Comparison of ENCODE assay signal across 8 cellular contexts in the genomic region with DNA sequence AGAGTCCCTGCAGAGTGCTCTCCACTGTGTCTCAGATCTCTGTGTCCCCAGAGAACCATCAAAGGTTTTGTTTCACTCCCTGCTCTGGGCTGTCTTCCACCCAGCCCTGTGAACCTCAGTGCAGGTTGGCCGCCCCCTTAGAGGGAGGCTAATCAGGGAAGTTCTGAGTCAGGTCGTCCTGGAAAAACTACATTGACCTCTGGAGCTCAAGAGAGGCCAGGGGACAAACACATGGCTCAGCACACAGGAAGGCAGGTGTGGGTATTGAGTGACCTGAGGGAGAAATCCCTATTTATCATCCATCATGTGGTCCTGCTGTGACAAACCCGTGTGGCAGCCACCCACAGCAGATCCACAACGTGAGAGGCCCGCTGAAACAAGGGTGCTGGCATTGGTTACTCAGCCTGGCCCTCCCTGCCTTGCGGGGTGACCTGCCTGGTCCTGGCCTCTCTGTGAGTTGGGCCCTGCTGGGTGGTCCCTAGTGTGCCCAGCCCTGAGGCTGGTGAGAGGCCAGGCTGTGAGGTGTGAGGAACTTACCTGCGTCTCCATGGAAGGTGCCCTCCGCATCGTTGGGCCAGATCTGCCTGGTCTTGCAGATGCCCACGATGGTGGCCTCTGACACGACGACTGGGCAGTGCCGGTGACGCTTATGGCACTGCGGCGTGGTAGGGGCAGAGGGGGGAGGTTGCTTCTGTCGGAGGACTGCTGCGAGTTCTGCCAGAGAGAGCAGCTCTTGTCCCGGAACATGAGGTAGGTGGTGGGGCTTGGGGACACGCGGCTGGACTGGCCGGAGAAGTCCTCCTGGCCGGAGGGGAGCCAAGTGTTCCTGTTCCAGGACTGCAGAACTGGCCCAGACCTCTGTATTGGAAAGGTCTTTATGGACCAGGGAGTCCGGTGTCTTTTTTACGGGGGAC. TPM values are rescaled to one million over a fixed set of nuclear protein-coding genes. Genes with fewer than 3 reads are reported as not detected.
DNase-seq lines count a peak whose midpoint lies in the region; ATAC-seq and TF ChIP-seq lines count a peak whose summit lies in the region.

No MANE protein-coding gene starts in this region.

- H3K27ac ChIP-seq in PC-3 (ENCODE audit: low read length) (no peak overlapping the region), cingulate gyrus (ENCODE audit: low read depth, low read length) (peak overlapping the region; percentile 77), uterus (peak overlapping the region; percentile 69 to 74)

- H3K36me3 ChIP-seq in PC-3 (ENCODE audit: low read depth, low read length) (no peaks in the 10 kb centered on the region), uterus (no peaks in the 10 kb centered on the region)

- no peaks in the 10 kb centered on the region for H3K9me2 ChIP-seq in PC-3 (replicated peaks; ENCODE audit: low read length)

- DNase-seq in ELF-1 (ENCODE audit: low read depth, low spot score) (peak; percentile 47), PC-3 (no peak), uterus (peak; percentile 45 to 50), NCI-H2196 (lab: John Stamatoyannopoulos, UW; ENCODE audit: unreplicated experiment) (no peak), GM19240 (ENCODE audit: insufficient read length, low spot score) (no peak), GM10266 (ENCODE audit: extremely low spot score) (no peak)

- H3K27me3 ChIP-seq in PC-3 (ENCODE audit: low read length) (no peaks in the 10 kb centered on the region), mononuclear cell (ENCODE audit: insufficient read depth, low read length) (no peaks in the 10 kb centered on the region), uterus (no peaks in the 10 kb centered on the region)

- no TSS peak for BruUV-seq in PC-3 (replicated peaks; lab: Mats Ljungman, UMichigan)

- CTCF ChIA-PET in PC-3 (lab: Charles Lee), result interaction anchor here (1.2 to 2.9 kb wide), 2 partner anchors 99 to 102 kb away, joined by 3 to 25 read pairs; no protein-coding TSS in a partner anchor

- H2AFZ ChIP-seq in PC-3 (ENCODE audit: low read length), result peak overlapping the region; percentile 81

- peak overlapping the region; percentile 89 for H3K4me2 ChIP-seq in PC-3 (ENCODE audit: low read length)

- H3K79me2 ChIP-seq in PC-3 (ENCODE audit: low read length), result peaks cover 35% of the 10 kb centered on the region

- no peaks in the 10 kb centered on the region for H3F3A ChIP-seq in PC-3 (ENCODE audit: low read length, unreplicated experiment)

- H3K4me3 ChIP-seq in PC-3 (ENCODE audit: low read length), result peak overlapping the region; percentile 67
- peak overlapping the region; percentile 35 for H3K4me3 ChIP-seq in mononuclear cell (ENCODE audit: low read length)
- peak overlapping the region; percentile 52 to 73 for H3K4me3 ChIP-seq in uterus

- POLR2A ChIA-PET in PC-3 (lab: Charles Lee; ENCODE audit: unreplicated experiment), result interaction anchor here (0.6 to 1.7 kb wide), 2 partner anchors 48 to 102 kb away, joined by 4 to 10 read pairs; no protein-coding TSS in a partner anchor

- peaks cover 38% of the 10 kb centered on the region for H3K4me1 ChIP-seq in PC-3 (ENCODE audit: insufficient read depth, low read length)
- H3K4me1 ChIP-seq in mononuclear cell (ENCODE audit: insufficient read depth, low read length), result peaks cover 54% of the 10 kb centered on the region
- peaks cover 0 to 28% of the 10 kb centered on the region in 2 donors for H3K4me1 ChIP-seq in uterus

- TF ChIP-seq CTCF in PC-3 (conservative IDR thresholded peaks at IDR 0.05; ENCODE audit: low read depth, low read length) (no peak), uterus (IDR thresholded peaks at IDR 0.05) (no peak), GM10266 (IDR thresholded peaks at IDR 0.05; ENCODE audit: control insufficient read depth, insufficient read depth, low read depth, missing control alignments) (no peak)

- H3K9me3 ChIP-seq in PC-3 (ENCODE audit: low read length) (no peaks in the 10 kb centered on the region), mononuclear cell (ENCODE audit: low read depth, low read length) (no peaks in the 10 kb centered on the region), uterus (no peaks in the 10 kb centered on the region)

- intact Hi-C loops in PC-3 (cut with micrococcal nuclease) (no loop called here), uterus (cut with DNase I; ENCODE audit: low total_unique reads) (loop anchor here (1.0 kb wide), 1 partner anchor 102 kb away; no protein-coding TSS in a partner anchor)

- no peak for ATAC-seq in PC-3

- peaks cover 32% of the 10 kb centered on the region for H4K20me1 ChIP-seq in PC-3 (ENCODE audit: low read length)

- no peak for TF ChIP-seq POLR2A in uterus (IDR thresholded peaks at IDR 0.05)

- peak overlapping the region; percentile 27 for H3K9ac ChIP-seq in PC-3 (ENCODE audit: low read length)

RNA-seq across cellular contexts. Expression of gene BCR, which starts 0.7 kb away (rescaled TPM):
- 36.8 and 46.8 TPM in 2 replicates for total RNA-seq in PC-3 (2014; rRNA removed)
- 59.5 TPM for total RNA-seq in mononuclear cell
- 10 to 100 TPM; 10.6 to 93.3 (median 28.3) TPM for total RNA-seq in uterus

RNA-seq across cellular contexts. Expression of gene RAB36, which starts 34.4 kb away (rescaled TPM):
- total RNA-seq in PC-3 (2014; rRNA removed) (1.1 and 5.1 TPM in 2 replicates), mononuclear cell (not detected), uterus (10 to 100 TPM in 3 of 4 donors, 1 to 10 TPM in 1; 8.8 to 28.7 (median 14.7) TPM)

RNA-seq across cellular contexts. Expression of gene RSPH14, which starts 37.8 kb away (rescaled TPM):
- total RNA-seq in PC-3 (2014; rRNA removed), result 0.35 and 0.44 TPM in 2 replicates
- not detected for total RNA-seq in mononuclear cell
- total RNA-seq in uterus, result 1 to 10 TPM in 2 of 4 donors, not detected in 2; 1.9 to 3.1 TPM

Comparison
In these comparisons a context has a peak if more than half of its experiments do, and no peak if none do; other contexts are left out.
1. DNase-seq: peak in ELF-1 (single experiment) and uterus (2 of 2); none in PC-3 (single experiment), NCI-H2196 (single experiment), GM19240 (single experiment) and GM10266 (single experiment).
2. Peak in every context shown above with its lines, with median percentiles within 50 percentile points of each other: H3K4me3 ChIP-seq.